25 cellular contexts compared by ENCODE assay signal in the genomic region with DNA sequence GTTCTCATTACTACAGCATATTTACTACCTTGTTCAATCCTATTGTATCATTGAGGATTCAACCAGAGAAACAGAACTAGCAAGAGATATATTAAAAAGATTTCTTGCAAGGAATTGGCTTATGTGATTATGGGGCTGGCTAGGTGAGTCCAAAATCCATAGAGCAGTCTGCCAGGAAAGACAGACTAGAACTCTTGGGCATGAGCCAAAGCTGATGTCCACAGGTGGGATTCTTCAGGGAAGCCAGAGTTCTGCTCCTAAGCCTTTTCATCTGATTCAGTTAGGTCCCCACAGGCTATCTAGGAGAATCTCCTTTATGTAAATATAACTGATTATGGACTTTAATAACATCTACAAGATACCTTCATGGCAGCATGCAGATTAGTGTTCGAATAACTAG. TPM values are rescaled to one million over a fixed set of nuclear protein-coding genes. Genes with fewer than 3 reads are reported as not detected.
"Had no signal": no experiment of that assay in that cellular context is flagged by ENCODE, and none has a peak within 500 bp of the region (broad histone marks: within the 10 kb centered on the region; RNA-seq: fewer than 3 reads in every experiment).

No MANE protein-coding gene starts in this region.

- H3K4me1 ChIP-seq: SJCRH30 had no signal

- FAIRE-seq: HepG2 had no signal

- DNase-seq: IMR-90; Karpas-422; KG1; MG63; NCI-H1092; NCI-H1105 treated with DMSO at 0.1 percent for 48 hours; NCI-H1417 treated with DMSO at 0.1 percent for 48 hours; NCI-H146; NCI-H1694 treated with DMSO at 0.1 percent for 48 hours; NCI-H1930; NCI-H2081; NCI-H2107; NCI-H2227 treated with DMSO at 0.1 percent for 48 hours; NCI-H524; NCI-H526 treated with DMSO at 0.1 percent for 48 hours; NCI-H774; NK-92 treated with Interleukin-12 subunit alpha and Interleukin-12 subunit beta, amount 100 ng/mL, for 24 hours; PC-3; SHP77; SJCRH30; T-helper 1 cell had no signal

- H3K27me3 ChIP-seq: MG63, SJCRH30 had no signal

- H3K4me3 ChIP-seq: MG63, SJCRH30 had no signal

- H3K9me3 ChIP-seq: MG63, SJCRH30 had no signal

- ATAC-seq: HepG2, Panc1, PC-3, SK-N-SH treated with all-trans-retinoic acid at 6 μM for 48 hours had no signal

- H3K36me3 ChIP-seq: MG63, SJCRH30 had no signal

- H3K27ac ChIP-seq: RWPE1, SJCRH30 had no signal

RNA-seq across cellular contexts. Expression of a gene that starts 26.0 kb away (rescaled TPM):
- total RNA-seq: HepG2 had no signal
